In genomic region chr1:36715797-36716196, GRCh38 we compare ENCODE assay signal across 18 cellular contexts.
A peak's percentile ranks its signal among the peaks of the same experiment; 100 is the strongest.
DNase-seq lines count a peak whose midpoint lies in the region; ATAC-seq, FAIRE-seq and TF ChIP-seq lines count a peak whose summit lies in the region.
"Had no signal": no experiment of that assay in that cellular context is flagged by ENCODE, and none has a peak within 500 bp of the region (broad histone marks: within the 10 kb centered on the region; RNA-seq: fewer than 3 reads in every experiment).

No MANE protein-coding gene starts in this region.

- no peak overlapping the region for H3K9ac ChIP-seq in HepG2 (ENCODE audit: insufficient read depth, low read depth, low read length)

- no peak overlapping the region for H3K4me2 ChIP-seq in HepG2 (ENCODE audit: low read depth, low read length)
- H3K4me2 ChIP-seq: A549 had no signal

- CTCF ChIA-PET in HepG2 (lab: Yijun Ruan, JAX; ENCODE audit: low intra/inter-chr PET ratio, low total read pairs): no interaction called here

- H4K20me1 ChIP-seq in HepG2 (ENCODE audit: insufficient read depth, low read length): no peaks in the 10 kb centered on the region

- H3K4me1 ChIP-seq in neutrophil (ENCODE audit: control insufficient read depth in 1 of 2, insufficient read depth in 1 of 2, low read depth in 1 of 2, low read length in 1 of 2) (peaks cover 25 to 58% of the 10 kb centered on the region in 2 experiments), HepG2 (ENCODE audit: insufficient read depth, low read length) (no peaks in the 10 kb centered on the region)
- H3K4me1 ChIP-seq: A549, HAP-1 had no signal

- no peak for TF ChIP-seq RAD21 in HepG2 (CRISPR knock-in tag; IDR thresholded peaks at IDR 0.05)

- intact Hi-C loops in HepG2 (cut with micrococcal nuclease; ENCODE audit: unreplicated experiment): no loop called here

- H2AFZ ChIP-seq in HepG2 (ENCODE audit: low read length): no peak overlapping the region

- H3K27ac ChIP-seq in neutrophil: peak overlapping the region; percentile 79
- H3K27ac ChIP-seq in brain microvascular endothelial cell: no peak overlapping the region
- H3K27ac ChIP-seq in HepG2 (ENCODE audit: extremely low read length, insufficient read depth, low read length): no peak overlapping the region
- H3K27ac ChIP-seq: 22Rv1, A549 had no signal

- H3K9me3 ChIP-seq in neutrophil (no peaks in the 10 kb centered on the region), HepG2 (ENCODE audit: low read length) (no peaks in the 10 kb centered on the region)
- H3K9me3 ChIP-seq: A549, HAP-1 had no signal

- in situ Hi-C loops in brain microvascular endothelial cell (cut with HindIII; ENCODE audit: low pct_ligation_motif_present, low sequenced_read_pairs): no loop called here
- in situ Hi-C loops in HepG2 (cut with HindIII; ENCODE audit: extremely low pct_ligation_motif_present, low pct_unique_long_range_greater_than_20kb): loop anchor here (25.0 kb wide), 2 partner anchors 322 to 722 kb away; partner anchors contain the start of gene GRIK3

- H3K4me3 ChIP-seq in bronchial epithelial cell (ENCODE audit: low read depth, low read length): no peak overlapping the region
- no peak overlapping the region for H3K4me3 ChIP-seq in neutrophil (ENCODE audit: low read depth in 1 of 2, low read length in 1 of 2)
- no peak overlapping the region for H3K4me3 ChIP-seq in brain microvascular endothelial cell (ENCODE audit: low read depth, low read length)
- H3K4me3 ChIP-seq in HepG2 (replicated peaks in 1 of 3; ENCODE audit: insufficient read depth in 1 of 3, low read depth in 2 of 3, low read length in 3 of 3): no peak overlapping the region
- H3K4me3 ChIP-seq: A549, GM12878, HAP-1 had no signal

- no peak for ATAC-seq in GM18909 (IDR thresholded peaks at IDR 0.05; ENCODE audit: poor library complexity, unreplicated experiment)
- ATAC-seq in HepG2: no peak
- ATAC-seq: A549, GM12878 had no signal

- H3K36me3 ChIP-seq in bronchial epithelial cell (ENCODE audit: control insufficient read depth, insufficient read depth, low read length): no peaks in the 10 kb centered on the region
- H3K36me3 ChIP-seq in neutrophil: no peaks in the 10 kb centered on the region
- no peaks in the 10 kb centered on the region for H3K36me3 ChIP-seq in brain microvascular endothelial cell (replicated peaks)
- no peaks in the 10 kb centered on the region for H3K36me3 ChIP-seq in HepG2 (replicated peaks in 1 of 2; ENCODE audit: control insufficient read depth in 1 of 2, insufficient read depth in 2 of 2, low read length in 2 of 2)
- H3K36me3 ChIP-seq: HAP-1 had no signal

- DNase-seq in NCI-H82 (lab: John Stamatoyannopoulos, UW): peak; percentile 84
- DNase-seq in NCI-H82 treated with DMSO at 0.1 percent for 48 hours (lab: John Stamatoyannopoulos, UW; ENCODE audit: unreplicated experiment): no peak
- no peak for DNase-seq in bronchial epithelial cell (ENCODE audit: low read depth)
- DNase-seq in brain microvascular endothelial cell: no peak
- no peak for DNase-seq in HepG2 (ENCODE audit: low spot score)
- DNase-seq: AML-193; CD4-positive, alpha-beta memory T cell; DMS 273 treated with DMSO at 0.1 percent for 48 hours; DMS53; DND-41; EL had no signal

- FAIRE-seq in bronchial epithelial cell (lab: Jason Lieb, UNC) (peak; percentile 23), HepG2 (lab: Jason Lieb, UNC) (no peak)
- FAIRE-seq: A549, GM12878, GM19239 had no signal

- no peaks in the 10 kb centered on the region for H3K79me2 ChIP-seq in HepG2 (ENCODE audit: insufficient read depth, low read length)

- TF ChIP-seq CTCF in bronchial epithelial cell (IDR thresholded peaks at IDR 0.05; ENCODE audit: insufficient read depth, low read length, severe bottlenecking) (no peak), neutrophil (IDR thresholded peaks at IDR 0.05) (no peak), brain microvascular endothelial cell (IDR thresholded peaks at IDR 0.05; ENCODE audit: low read depth, low read length, missing control alignments) (no peak), HepG2 (CRISPR knock-in tag; IDR thresholded peaks at IDR 0.05) (no peak)

- WGBS in HepG2 (ENCODE audit: low lambda C conversion rate): 13% methylated on average over 2 of the region's 2 CpGs

- no peak for TF ChIP-seq POLR2A in HepG2 (IDR thresholded peaks at IDR 0.05; ENCODE audit: insufficient read depth in 1 of 2, low read depth in 2 of 2, low read length in 2 of 2)

- no TSS peak for BruUV-seq in HepG2 (replicated peaks; lab: Mats Ljungman, UMichigan)

- TF ChIP-seq EP300 in HepG2 (IDR thresholded peaks at IDR 0.05; ENCODE audit: low read depth in 2 of 2, low read length in 2 of 2) (no peak), HepG2 (CRISPR knock-in tag; IDR thresholded peaks at IDR 0.05; ENCODE audit: borderline replicate concordance) (no peak)

- H3K27me3 ChIP-seq in bronchial epithelial cell (ENCODE audit: control insufficient read depth, insufficient read depth, low read length) (no peaks in the 10 kb centered on the region), neutrophil (peaks cover 24% of the 10 kb centered on the region), brain microvascular endothelial cell (replicated peaks) (no peaks in the 10 kb centered on the region), HepG2 (ENCODE audit: control insufficient read depth in 1 of 2, insufficient read depth in 2 of 2, low read length in 2 of 2) (peaks cover 0 to 23% of the 10 kb centered on the region in 2 experiments; a peak in 1 of 5 replicates)

- POLR2A ChIA-PET in HepG2 (lab: Yijun Ruan, JAX): no interaction called here

TF ChIP-seq in HepG2, 621 proteins besides CTCF, POLR2A, EP300 and RAD21:
- no peak for TF ChIP-seq PBX3 (CRISPR knock-in tag; IDR thresholded peaks at IDR 0.05; ENCODE audit: borderline replicate concordance)
- no peak for TF ChIP-seq ZKSCAN5 (CRISPR knock-in tag; IDR thresholded peaks at IDR 0.05)
- TF ChIP-seq KLF11 (CRISPR knock-in tag; IDR thresholded peaks at IDR 0.05): no peak
- TF ChIP-seq ZMAT5 (CRISPR knock-in tag; IDR thresholded peaks at IDR 0.05; ENCODE audit: borderline replicate concordance, low read depth): no peak
- no peak for TF ChIP-seq ZBTB20 (CRISPR knock-in tag; IDR thresholded peaks at IDR 0.05; ENCODE audit: borderline replicate concordance, low read depth)
- TF ChIP-seq ZNF337 (CRISPR knock-in tag; IDR thresholded peaks at IDR 0.05; ENCODE audit: borderline replicate concordance, low read depth): no peak
- TF ChIP-seq RFX5 (IDR thresholded peaks at IDR 0.05; ENCODE audit: low read depth, low read length): no peak
- no peak for TF ChIP-seq GABPA (IDR thresholded peaks at IDR 0.05; ENCODE audit: low read depth, low read length)
- no peak for TF ChIP-seq GABPA (CRISPR knock-in tag; IDR thresholded peaks at IDR 0.05; ENCODE audit: low read depth)
- no peak for TF ChIP-seq ZBTB7B (CRISPR knock-in tag; IDR thresholded peaks at IDR 0.05)
- no peak for TF ChIP-seq HMG20A (CRISPR knock-in tag; IDR thresholded peaks at IDR 0.05; ENCODE audit: borderline replicate concordance)
- no peak for TF ChIP-seq BHLHE40 (IDR thresholded peaks at IDR 0.05; ENCODE audit: low read length)
